ENCODE assay signal across 2 cellular contexts in the genomic region with DNA sequence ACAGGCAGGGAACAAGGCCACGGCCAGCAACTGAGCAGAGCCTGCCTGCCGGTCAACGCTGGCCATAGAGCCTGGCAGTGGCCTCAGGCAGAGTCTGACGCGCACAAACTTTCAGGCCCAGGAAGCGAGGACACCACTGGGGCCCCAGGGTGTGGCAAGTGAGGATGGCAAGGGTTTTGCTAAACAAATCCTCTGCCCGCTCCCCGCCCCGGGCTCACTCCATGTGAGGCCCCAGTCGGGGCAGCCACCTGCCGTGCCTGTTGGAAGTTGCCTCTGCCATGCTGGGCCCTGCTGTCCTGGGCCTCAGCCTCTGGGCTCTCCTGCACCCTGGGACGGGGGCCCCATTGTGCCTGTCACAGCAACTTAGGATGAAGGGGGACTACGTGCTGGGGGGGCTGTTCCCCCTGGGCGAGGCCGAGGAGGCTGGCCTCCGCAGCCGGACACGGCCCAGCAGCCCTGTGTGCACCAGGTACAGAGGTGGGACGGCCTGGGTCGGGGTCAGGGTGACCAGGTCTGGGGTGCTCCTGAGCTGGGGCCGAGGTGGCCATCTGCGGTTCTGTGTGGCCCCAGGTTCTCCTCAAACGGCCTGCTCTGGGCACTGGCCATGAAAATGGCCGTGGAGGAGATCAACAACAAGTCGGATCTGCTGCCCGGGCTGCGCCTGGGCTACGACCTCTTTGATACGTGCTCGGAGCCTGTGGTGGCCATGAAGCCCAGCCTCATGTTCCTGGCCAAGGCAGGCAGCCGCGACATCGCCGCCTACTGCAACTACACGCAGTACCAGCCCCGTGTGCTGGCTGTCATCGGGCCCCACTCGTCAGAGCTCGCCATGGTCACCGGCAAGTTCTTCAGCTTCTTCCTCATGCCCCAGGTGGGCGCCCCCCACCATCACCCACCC.
TF ChIP-seq lines count a peak whose summit lies in the region.

TSS of gene TAS1R3 (plus strand) at position 213 of the 898 bp plus-strand sequence. CDS start at position 279, 66 bp downstream.

TF ChIP-seq in A549, 52 proteins besides CTCF, POLR2A, EP300 and RAD21:
- TF ChIP-seq, protein P1, sequence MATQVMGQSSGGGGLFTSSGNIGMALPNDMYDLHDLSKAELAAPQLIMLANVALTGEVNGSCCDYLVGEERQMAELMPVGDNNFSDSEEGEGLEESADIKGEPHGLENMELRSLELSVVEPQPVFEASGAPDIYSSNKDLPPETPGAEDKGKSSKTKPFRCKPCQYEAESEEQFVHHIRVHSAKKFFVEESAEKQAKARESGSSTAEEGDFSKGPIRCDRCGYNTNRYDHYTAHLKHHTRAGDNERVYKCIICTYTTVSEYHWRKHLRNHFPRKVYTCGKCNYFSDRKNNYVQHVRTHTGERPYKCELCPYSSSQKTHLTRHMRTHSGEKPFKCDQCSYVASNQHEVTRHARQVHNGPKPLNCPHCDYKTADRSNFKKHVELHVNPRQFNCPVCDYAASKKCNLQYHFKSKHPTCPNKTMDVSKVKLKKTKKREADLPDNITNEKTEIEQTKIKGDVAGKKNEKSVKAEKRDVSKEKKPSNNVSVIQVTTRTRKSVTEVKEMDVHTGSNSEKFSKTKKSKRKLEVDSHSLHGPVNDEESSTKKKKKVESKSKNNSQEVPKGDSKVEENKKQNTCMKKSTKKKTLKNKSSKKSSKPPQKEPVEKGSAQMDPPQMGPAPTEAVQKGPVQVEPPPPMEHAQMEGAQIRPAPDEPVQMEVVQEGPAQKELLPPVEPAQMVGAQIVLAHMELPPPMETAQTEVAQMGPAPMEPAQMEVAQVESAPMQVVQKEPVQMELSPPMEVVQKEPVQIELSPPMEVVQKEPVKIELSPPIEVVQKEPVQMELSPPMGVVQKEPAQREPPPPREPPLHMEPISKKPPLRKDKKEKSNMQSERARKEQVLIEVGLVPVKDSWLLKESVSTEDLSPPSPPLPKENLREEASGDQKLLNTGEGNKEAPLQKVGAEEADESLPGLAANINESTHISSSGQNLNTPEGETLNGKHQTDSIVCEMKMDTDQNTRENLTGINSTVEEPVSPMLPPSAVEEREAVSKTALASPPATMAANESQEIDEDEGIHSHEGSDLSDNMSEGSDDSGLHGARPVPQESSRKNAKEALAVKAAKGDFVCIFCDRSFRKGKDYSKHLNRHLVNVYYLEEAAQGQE (IDR thresholded peaks at IDR 0.05), result no peak
- TF ChIP-seq POLR2AphosphoS2 (conservative IDR thresholded peaks at IDR 0.05; ENCODE audit: low read length), result 0 out of 2 replicates have a peak, but pooled peaks have one; percentile 4

TF ChIP-seq in HCT116, 20 proteins besides CTCF, POLR2A, EP300 and RAD21 (continued from another document):
- TF ChIP-seq CEBPB (IDR thresholded peaks at IDR 0.05; ENCODE audit: low read depth) (no peak), JUND (IDR thresholded peaks at IDR 0.05) (no peak), SP1 (IDR thresholded peaks at IDR 0.05; ENCODE audit: low read depth) (no peak), ELF1 (IDR thresholded peaks at IDR 0.05; ENCODE audit: borderline replicate concordance, low read depth) (no peak)
TF ChIP-seq in HCT116: peak in this region for 1.
